Comparison of ENCODE assay signal across 24 cellular contexts in genomic region chr5:153767221-153768218, GRCh38.
"Had no signal": no experiment of that assay in that cellular context is flagged by ENCODE, and none has a peak within 500 bp of the region (broad histone marks: within the 10 kb centered on the region; RNA-seq: fewer than 3 reads in every experiment).

No MANE protein-coding gene starts in this region.

- FAIRE-seq: pancreas, small intestine had no signal

- H3K36me3 ChIP-seq: adrenal gland, brain microvascular endothelial cell, esophagus squamous epithelium, gastrocnemius medialis, left lung, pancreas, stomach, suprapubic skin, tibial nerve had no signal

- H3K4me1 ChIP-seq: adrenal gland, ascending aorta, esophagus squamous epithelium, gastrocnemius medialis, left lung, pancreas, stomach, suprapubic skin, tibial nerve had no signal

- DNase-seq: activated B cell treated with CpG ODN at 0.5 μM for 24 hours; activated CD4-positive, alpha-beta T cell treated with anti-CD3 and anti-CD28 coated beads for 36 hours; activated CD4-positive, alpha-beta T cell treated with anti-CD3 and anti-CD28 coated beads, Interleukin-2, amount 50 U/mL, for 4 hours; activated CD8-positive, alpha-beta memory T cell treated with anti-CD3 and anti-CD28 coated beads, Interleukin-2, amount 50 U/mL, for 48 hours; activated naive CD4-positive, alpha-beta T cell; activated T-cell treated with anti-CD3 and anti-CD28 coated beads, Interleukin-2, amount 50 U/mL, for 4 hours; adrenal gland; brain microvascular endothelial cell; esophagus squamous epithelium; gastrocnemius medialis; hippocampal formation; kidney glomerular epithelial cell; left lung; naive thymus-derived CD8-positive, alpha-beta T cell; pancreas; small intestine; stimulated activated CD4-positive, alpha-beta T cell treated with anti-CD3 and anti-CD28 coated beads, Interleukin-2, amount 100 ng/mL, for 24 hours; stomach had no signal

- H3K27me3 ChIP-seq: adrenal gland, ascending aorta, brain microvascular endothelial cell, esophagus squamous epithelium, gastrocnemius medialis, left lung, pancreas, stomach, suprapubic skin, tibial nerve had no signal

- ATAC-seq: activated CD4-positive, alpha-beta T cell treated with anti-CD3 and anti-CD28 coated beads for 36 hours; activated T-cell treated with anti-CD3 and anti-CD28 coated beads, Interleukin-2, amount 50 U/mL, for 4 hours; gastrocnemius medialis; left lung; naive thymus-derived CD8-positive, alpha-beta T cell; pancreas; sciatic nerve; stimulated activated effector memory CD8-positive, alpha-beta T cell treated with anti-CD3 and anti-CD28 coated beads, Interleukin-12 subunit alpha, Interleukin-12 subunit beta, amount 100 ng/mL, for 72 hours had no signal

- H3K9me3 ChIP-seq: adrenal gland, ascending aorta, esophagus squamous epithelium, gastrocnemius medialis, left lung, pancreas, stomach, suprapubic skin, tibial nerve had no signal

- H3K27ac ChIP-seq: adrenal gland, ascending aorta, brain microvascular endothelial cell, coronary artery, esophagus squamous epithelium, gastrocnemius medialis, left lung, pancreas, stomach, suprapubic skin, tibial nerve had no signal

- H3K4me3 ChIP-seq: adrenal gland, ascending aorta, coronary artery, esophagus squamous epithelium, gastrocnemius medialis, left lung, pancreas, stomach, suprapubic skin, tibial nerve had no signal
